In genomic region chr2:167616997-167617396, GRCh38 we compare ENCODE assay signal across 8 cellular contexts.
"Had no signal": no experiment of that assay in that cellular context is flagged by ENCODE, and none has a peak within 500 bp of the region (broad histone marks: within the 10 kb centered on the region; RNA-seq: fewer than 3 reads in every experiment).

No MANE protein-coding gene starts in this region.

- ATAC-seq: GM12878 had no signal

- H3K4me3 ChIP-seq: GM12878 had no signal

- FAIRE-seq: G401.6, GM12878, GM12891, GM12892, GM18507, GM19239 had no signal

- DNase-seq: GDM1, GF-D8 had no signal
